Comparison of ENCODE assay signal across 9 cellular contexts in the genomic region with DNA sequence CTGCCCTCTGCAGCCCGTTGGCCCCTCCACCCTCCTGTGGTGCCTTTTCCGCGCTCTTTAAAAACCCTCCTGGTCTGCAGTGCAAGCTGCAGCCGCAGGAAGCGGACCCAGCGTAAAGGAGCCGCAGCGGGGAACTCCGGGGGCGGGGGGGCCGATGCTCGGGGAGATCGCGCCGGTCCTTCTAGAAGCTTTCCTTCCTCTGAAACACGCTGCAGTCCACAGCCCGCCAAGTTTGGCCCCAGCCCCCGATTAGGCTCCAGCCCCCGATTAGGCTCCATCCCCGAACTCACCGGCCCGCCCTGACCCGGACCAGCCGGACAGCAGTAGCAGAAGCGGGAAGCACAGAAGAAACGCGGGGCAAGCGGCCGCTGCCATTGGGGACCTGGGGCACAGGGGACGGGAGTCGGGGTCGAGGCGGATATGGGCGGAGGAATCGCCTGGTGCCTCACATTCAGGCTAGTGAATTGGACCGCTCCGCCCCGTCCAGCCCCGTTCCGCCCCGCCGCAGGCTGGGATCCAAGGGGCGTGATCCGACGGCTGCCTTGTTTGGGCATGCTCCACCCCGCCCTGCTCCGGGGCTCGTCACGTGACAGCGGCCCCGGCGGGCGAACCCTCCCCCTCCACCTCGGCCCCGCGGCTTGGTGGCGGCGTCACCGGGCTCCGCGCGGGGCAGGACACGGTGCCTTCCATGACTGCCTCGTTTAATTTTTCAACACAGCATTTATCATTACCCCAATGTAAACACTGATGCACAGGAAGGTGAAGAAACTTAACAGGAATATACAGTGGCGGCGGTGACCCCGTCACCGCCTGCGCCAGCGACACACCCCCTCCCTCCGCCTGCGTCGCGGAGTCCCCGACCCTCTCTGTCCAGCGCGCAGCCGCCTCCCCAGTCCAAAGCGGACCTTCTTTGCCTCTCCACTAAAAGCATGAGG. TPM values are rescaled to one million over a fixed set of nuclear protein-coding genes. Genes with fewer than 3 reads are reported as not detected.
DNase-seq lines count a peak whose midpoint lies in the region; ATAC-seq and TF ChIP-seq lines count a peak whose summit lies in the region.
"Had no signal": no experiment of that assay in that cellular context is flagged by ENCODE, and none has a peak within 500 bp of the region (broad histone marks: within the 10 kb centered on the region; RNA-seq: fewer than 3 reads in every experiment).

No MANE protein-coding gene starts in this region.

- peak overlapping the region; percentile 81 for H3K4me3 Mint-ChIP-seq in activated CD8-positive, alpha-beta memory T cell treated with anti-CD3 and anti-CD28 coated beads, Interleukin-2, amount 10 ng/mL, durations not matched to agents 7 days and 5 days
- peak overlapping the region; percentile 92 for H3K4me3 Mint-ChIP-seq in endothelial cell (ENCODE audit: unreplicated experiment)

- peaks cover 6% of the 10 kb centered on the region for H3K36me3 Mint-ChIP-seq in activated CD8-positive, alpha-beta memory T cell treated with anti-CD3 and anti-CD28 coated beads, Interleukin-2, amount 10 ng/mL, durations not matched to agents 7 days and 5 days
- peaks cover 17% of the 10 kb centered on the region for H3K36me3 Mint-ChIP-seq in endothelial cell (ENCODE audit: low read depth, unreplicated experiment)

- TF ChIP-seq CTCF in endothelial cell (IDR thresholded peaks at IDR 0.05; ENCODE audit: unreplicated experiment): no peak

- no peaks in the 10 kb centered on the region for H3K9me3 Mint-ChIP-seq in activated CD8-positive, alpha-beta memory T cell treated with anti-CD3 and anti-CD28 coated beads, Interleukin-2, amount 10 ng/mL, durations not matched to agents 7 days and 5 days (ENCODE audit: low read depth)
- H3K9me3 Mint-ChIP-seq in endothelial cell (ENCODE audit: unreplicated experiment): no peaks in the 10 kb centered on the region

- H3K36me3 ChIP-seq in mesodermal cell (ENCODE audit: control insufficient read depth, insufficient read depth, low read length): no peaks in the 10 kb centered on the region

- peak; percentile 68 for ATAC-seq in GM21360 (IDR thresholded peaks at IDR 0.05; ENCODE audit: unreplicated experiment)
- peak; percentile 91 for ATAC-seq in activated CD8-positive, alpha-beta memory T cell treated with anti-CD3 and anti-CD28 coated beads, Interleukin-2, amount 10 ng/mL, durations not matched to agents 7 days and 5 days

- DNase-seq in CMK (ENCODE audit: low read depth) (peak; percentile 81), HT1080 (ENCODE audit: low read depth) (peak; percentile 92), NOMO-1 treated with dmso at 0.1 percent for 144 hours (lab: John Stamatoyannopoulos, UW; ENCODE audit: unreplicated experiment) (peak; percentile 91), endothelial cell (ENCODE audit: low spot score) (peak; percentile 95)
- peak; percentile 97 for DNase-seq in activated CD8-positive, alpha-beta memory T cell treated with anti-CD3 and anti-CD28 coated beads, Interleukin-2, amount 10 ng/mL, durations not matched to agents 7 days and 5 days
- peak; percentile 79 for DNase-seq in stimulated activated CD8-positive, alpha-beta memory T cell treated with anti-CD3 and anti-CD28 coated beads, Interleukin-12 subunit alpha, Interleukin-12 subunit beta, amount 100 ng/mL, for 4 hours (ENCODE audit: low read depth)

- 0 to 1% methylated on average over 44 to 48 of the region's 79 CpGs for WGBS in mesodermal cell (ENCODE audit: insufficient coverage in 2 of 2), 2 experiments

- H3K4me1 ChIP-seq in mesodermal cell (ENCODE audit: control insufficient read depth, insufficient read depth, low read length, poor library complexity, severe bottlenecking): peaks cover 7% of the 10 kb centered on the region

- CTCF ChIA-PET in activated CD8-positive, alpha-beta memory T cell treated with anti-CD3 and anti-CD28 coated beads, Interleukin-2, amount 10 ng/mL, durations not matched to agents 7 days and 5 days (lab: Charles Lee): no interaction called here

- no peak overlapping the region for H3K27ac ChIP-seq in mesodermal cell (ENCODE audit: low read depth, low read length, severe bottlenecking)

- peak overlapping the region; percentile 59 for H3K4me3 ChIP-seq in mesodermal cell (ENCODE audit: extremely low read depth, insufficient read depth, low read length, poor library complexity, severe bottlenecking)

- H3K27me3 Mint-ChIP-seq in activated CD8-positive, alpha-beta memory T cell treated with anti-CD3 and anti-CD28 coated beads, Interleukin-2, amount 10 ng/mL, durations not matched to agents 7 days and 5 days: peaks cover 30% of the 10 kb centered on the region
- H3K27me3 Mint-ChIP-seq in endothelial cell (ENCODE audit: unreplicated experiment): peaks cover 16% of the 10 kb centered on the region

- no peaks in the 10 kb centered on the region for H3K9me3 ChIP-seq in mesodermal cell (ENCODE audit: control insufficient read depth, low read length)

- H3K4me1 Mint-ChIP-seq in activated CD8-positive, alpha-beta memory T cell treated with anti-CD3 and anti-CD28 coated beads, Interleukin-2, amount 10 ng/mL, durations not matched to agents 7 days and 5 days: peaks cover 55% of the 10 kb centered on the region
- H3K4me1 Mint-ChIP-seq in endothelial cell (ENCODE audit: unreplicated experiment): peaks cover 42% of the 10 kb centered on the region

- H3K27ac Mint-ChIP-seq in activated CD8-positive, alpha-beta memory T cell treated with anti-CD3 and anti-CD28 coated beads, Interleukin-2, amount 10 ng/mL, durations not matched to agents 7 days and 5 days: peak overlapping the region; percentile 91
- H3K27ac Mint-ChIP-seq in endothelial cell (ENCODE audit: unreplicated experiment): peak overlapping the region; percentile 88

RNA-seq across cellular contexts. Expression of a gene that starts 20.3 kb away (rescaled TPM):
- total RNA-seq in HT1080 (2014; rRNA removed; shearing (Covaris generic)): not detected in 2 replicates
- polyA plus RNA-seq in HT1080 (2015; cell fraction: cytosol; rRNA removed): not detected in 2 replicates
- 0.86 TPM in 1 of 2 replicates, not detected in the other for polyA plus RNA-seq in HT1080 (2015; cell fraction: nucleus; rRNA removed)
- total RNA-seq in activated CD8-positive, alpha-beta memory T cell treated with anti-CD3 and anti-CD28 coated beads, Interleukin-2, amount 10 ng/mL, durations not matched to agents 7 days and 5 days: not detected
- not detected for total RNA-seq in endothelial cell (ENCODE audit: unreplicated experiment)
- polyA plus RNA-seq in mesodermal cell (2013, experiment 1 of 2): not detected
- not detected for polyA plus RNA-seq in mesodermal cell (2013, experiment 2 of 2)
- total RNA-seq: subcutaneous adipose tissue had no signal

RNA-seq across cellular contexts. Expression of a gene that starts 41.3 kb away (rescaled TPM):
- not detected in 2 replicates for total RNA-seq in HT1080 (2014; rRNA removed; shearing (Covaris generic))
- polyA plus RNA-seq in HT1080 (2015; cell fraction: cytosol; rRNA removed): 0.05 TPM in 1 of 2 replicates, not detected in the other
- not detected in 2 replicates for polyA plus RNA-seq in HT1080 (2015; cell fraction: nucleus; rRNA removed)
- total RNA-seq in activated CD8-positive, alpha-beta memory T cell treated with anti-CD3 and anti-CD28 coated beads, Interleukin-2, amount 10 ng/mL, durations not matched to agents 7 days and 5 days: 1 to 10 TPM in 1 of 2 experiments, under 1 TPM in 1; 0.82 to 1.2 TPM
- total RNA-seq in endothelial cell (ENCODE audit: unreplicated experiment): 24.8 TPM
- polyA plus RNA-seq in mesodermal cell (2013, experiment 1 of 2): 3.6 TPM
- 3.4 TPM for polyA plus RNA-seq in mesodermal cell (2013, experiment 2 of 2)

Comparison
In these comparisons a context has a peak if more than half of its experiments do, and no peak if none do; other contexts are left out.
1. RNA of a gene that starts 41.3 kb away (total RNA-seq): 24.8 TPM in endothelial cell (single experiment); 0.82 to 1.2 TPM in activated CD8-positive, alpha-beta memory T cell treated with anti-CD3 and anti-CD28 coated beads, Interleukin-2, amount 10 ng/mL, durations not matched to agents 7 days and 5 days and not detected in HT1080; every median in the first group is over 10 times any median in the second.
2. Peak in every context shown above with its lines, with median percentiles within 50 percentile points of each other: DNase-seq.